In the genomic region with DNA sequence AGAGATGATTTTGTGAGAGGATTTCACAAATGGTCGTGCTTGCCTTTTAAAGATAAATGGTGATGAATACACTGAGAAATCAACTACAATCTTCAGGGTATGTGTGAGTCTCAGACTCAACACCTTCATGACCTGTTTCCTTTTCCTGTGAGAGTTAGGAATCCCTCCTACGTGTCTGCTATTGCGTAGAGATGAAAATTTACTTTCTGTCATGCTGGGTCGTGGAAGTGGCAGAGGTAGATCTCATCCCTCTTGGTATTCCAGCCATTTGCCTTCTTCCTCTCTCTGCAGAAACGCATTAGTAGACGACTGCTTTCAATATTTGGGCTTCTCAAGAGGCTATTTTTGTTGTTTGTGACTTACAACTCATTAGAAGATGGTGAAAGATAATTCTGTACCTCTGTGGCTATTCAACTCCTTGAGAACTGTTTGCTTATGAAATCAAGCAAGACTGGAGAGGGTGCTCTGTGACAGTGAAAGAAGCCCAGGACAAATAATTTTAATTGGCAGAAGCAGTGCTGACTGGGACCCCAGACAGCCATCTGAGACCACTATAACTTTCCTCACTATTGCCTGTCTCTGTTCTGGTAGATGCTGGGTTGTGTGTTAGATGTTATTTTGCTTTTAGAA, we compare ENCODE assay signal across 1 cellular context.
TF ChIP-seq lines count a peak whose summit lies in the region.

No MANE protein-coding gene starts in this region.

TF ChIP-seq in GM23338, 12 proteins besides CTCF, POLR2A, EP300 and RAD21 (continued from another document):
- TF ChIP-seq, protein P1, sequence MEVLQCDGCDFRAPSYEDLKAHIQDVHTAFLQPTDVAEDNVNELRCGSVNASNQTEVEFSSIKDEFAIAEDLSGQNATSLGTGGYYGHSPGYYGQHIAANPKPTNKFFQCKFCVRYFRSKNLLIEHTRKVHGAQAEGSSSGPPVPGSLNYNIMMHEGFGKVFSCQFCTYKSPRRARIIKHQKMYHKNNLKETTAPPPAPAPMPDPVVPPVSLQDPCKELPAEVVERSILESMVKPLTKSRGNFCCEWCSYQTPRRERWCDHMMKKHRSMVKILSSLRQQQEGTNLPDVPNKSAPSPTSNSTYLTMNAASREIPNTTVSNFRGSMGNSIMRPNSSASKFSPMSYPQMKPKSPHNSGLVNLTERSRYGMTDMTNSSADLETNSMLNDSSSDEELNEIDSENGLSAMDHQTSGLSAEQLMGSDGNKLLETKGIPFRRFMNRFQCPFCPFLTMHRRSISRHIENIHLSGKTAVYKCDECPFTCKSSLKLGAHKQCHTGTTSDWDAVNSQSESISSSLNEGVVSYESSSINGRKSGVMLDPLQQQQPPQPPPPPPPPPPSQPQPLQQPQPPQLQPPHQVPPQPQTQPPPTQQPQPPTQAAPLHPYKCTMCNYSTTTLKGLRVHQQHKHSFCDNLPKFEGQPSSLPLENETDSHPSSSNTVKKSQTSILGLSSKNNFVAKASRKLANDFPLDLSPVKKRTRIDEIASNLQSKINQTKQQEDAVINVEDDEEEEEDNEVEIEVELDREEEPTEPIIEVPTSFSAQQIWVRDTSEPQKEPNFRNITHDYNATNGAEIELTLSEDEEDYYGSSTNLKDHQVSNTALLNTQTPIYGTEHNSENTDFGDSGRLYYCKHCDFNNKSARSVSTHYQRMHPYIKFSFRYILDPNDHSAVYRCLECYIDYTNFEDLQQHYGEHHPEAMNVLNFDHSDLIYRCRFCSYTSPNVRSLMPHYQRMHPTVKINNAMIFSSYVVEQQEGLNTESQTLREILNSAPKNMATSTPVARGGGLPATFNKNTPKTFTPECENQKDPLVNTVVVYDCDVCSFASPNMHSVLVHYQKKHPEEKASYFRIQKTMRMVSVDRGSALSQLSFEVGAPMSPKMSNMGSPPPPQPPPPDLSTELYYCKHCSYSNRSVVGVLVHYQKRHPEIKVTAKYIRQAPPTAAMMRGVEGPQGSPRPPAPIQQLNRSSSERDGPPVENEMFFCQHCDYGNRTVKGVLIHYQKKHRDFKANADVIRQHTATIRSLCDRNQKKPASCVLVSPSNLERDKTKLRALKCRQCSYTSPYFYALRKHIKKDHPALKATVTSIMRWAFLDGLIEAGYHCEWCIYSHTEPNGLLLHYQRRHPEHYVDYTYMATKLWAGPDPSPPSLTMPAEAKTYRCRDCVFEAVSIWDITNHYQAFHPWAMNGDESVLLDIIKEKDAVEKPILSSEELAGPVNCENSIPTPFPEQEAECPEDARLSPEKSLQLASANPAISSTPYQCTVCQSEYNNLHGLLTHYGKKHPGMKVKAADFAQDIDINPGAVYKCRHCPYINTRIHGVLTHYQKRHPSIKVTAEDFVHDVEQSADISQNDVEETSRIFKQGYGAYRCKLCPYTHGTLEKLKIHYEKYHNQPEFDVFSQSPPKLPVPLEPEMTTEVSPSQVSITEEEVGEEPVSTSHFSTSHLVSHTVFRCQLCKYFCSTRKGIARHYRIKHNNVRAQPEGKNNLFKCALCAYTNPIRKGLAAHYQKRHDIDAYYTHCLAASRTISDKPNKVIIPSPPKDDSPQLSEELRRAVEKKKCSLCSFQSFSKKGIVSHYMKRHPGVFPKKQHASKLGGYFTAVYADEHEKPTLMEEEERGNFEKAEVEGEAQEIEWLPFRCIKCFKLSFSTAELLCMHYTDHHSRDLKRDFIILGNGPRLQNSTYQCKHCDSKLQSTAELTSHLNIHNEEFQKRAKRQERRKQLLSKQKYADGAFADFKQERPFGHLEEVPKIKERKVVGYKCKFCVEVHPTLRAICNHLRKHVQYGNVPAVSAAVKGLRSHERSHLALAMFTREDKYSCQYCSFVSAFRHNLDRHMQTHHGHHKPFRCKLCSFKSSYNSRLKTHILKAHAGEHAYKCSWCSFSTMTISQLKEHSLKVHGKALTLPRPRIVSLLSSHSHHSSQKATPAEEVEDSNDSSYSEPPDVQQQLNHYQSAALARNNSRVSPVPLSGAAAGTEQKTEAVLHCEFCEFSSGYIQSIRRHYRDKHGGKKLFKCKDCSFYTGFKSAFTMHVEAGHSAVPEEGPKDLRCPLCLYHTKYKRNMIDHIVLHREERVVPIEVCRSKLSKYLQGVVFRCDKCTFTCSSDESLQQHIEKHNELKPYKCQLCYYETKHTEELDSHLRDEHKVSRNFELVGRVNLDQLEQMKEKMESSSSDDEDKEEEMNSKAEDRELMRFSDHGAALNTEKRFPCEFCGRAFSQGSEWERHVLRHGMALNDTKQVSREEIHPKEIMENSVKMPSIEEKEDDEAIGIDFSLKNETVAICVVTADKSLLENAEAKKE (CRISPR knock-in tag; IDR thresholded peaks at IDR 0.05): no peak
- TF ChIP-seq EZH2 (IDR thresholded peaks at IDR 0.05; ENCODE audit: low read depth, unreplicated experiment) (no peak), ETS1 (IDR thresholded peaks at IDR 0.05) (no peak), EZH2phosphoT487 (IDR thresholded peaks at IDR 0.05; ENCODE audit: unreplicated experiment) (no peak), CREB1 (CRISPR knock-in tag; IDR thresholded peaks at IDR 0.05; ENCODE audit: low read depth) (no peak), ZNF331 (CRISPR knock-in tag; IDR thresholded peaks at IDR 0.05; ENCODE audit: low read depth) (no peak), STAT1 (IDR thresholded peaks at IDR 0.05; ENCODE audit: unreplicated experiment) (no peak), ZNF114 (CRISPR knock-in tag; IDR thresholded peaks at IDR 0.05) (no peak), POLR2AphosphoS5 (IDR thresholded peaks at IDR 0.05; ENCODE audit: low read depth) (no peak), NANOG (IDR thresholded peaks at IDR 0.05; ENCODE audit: borderline replicate concordance) (no peak)
- TF ChIP-seq, protein P2, sequence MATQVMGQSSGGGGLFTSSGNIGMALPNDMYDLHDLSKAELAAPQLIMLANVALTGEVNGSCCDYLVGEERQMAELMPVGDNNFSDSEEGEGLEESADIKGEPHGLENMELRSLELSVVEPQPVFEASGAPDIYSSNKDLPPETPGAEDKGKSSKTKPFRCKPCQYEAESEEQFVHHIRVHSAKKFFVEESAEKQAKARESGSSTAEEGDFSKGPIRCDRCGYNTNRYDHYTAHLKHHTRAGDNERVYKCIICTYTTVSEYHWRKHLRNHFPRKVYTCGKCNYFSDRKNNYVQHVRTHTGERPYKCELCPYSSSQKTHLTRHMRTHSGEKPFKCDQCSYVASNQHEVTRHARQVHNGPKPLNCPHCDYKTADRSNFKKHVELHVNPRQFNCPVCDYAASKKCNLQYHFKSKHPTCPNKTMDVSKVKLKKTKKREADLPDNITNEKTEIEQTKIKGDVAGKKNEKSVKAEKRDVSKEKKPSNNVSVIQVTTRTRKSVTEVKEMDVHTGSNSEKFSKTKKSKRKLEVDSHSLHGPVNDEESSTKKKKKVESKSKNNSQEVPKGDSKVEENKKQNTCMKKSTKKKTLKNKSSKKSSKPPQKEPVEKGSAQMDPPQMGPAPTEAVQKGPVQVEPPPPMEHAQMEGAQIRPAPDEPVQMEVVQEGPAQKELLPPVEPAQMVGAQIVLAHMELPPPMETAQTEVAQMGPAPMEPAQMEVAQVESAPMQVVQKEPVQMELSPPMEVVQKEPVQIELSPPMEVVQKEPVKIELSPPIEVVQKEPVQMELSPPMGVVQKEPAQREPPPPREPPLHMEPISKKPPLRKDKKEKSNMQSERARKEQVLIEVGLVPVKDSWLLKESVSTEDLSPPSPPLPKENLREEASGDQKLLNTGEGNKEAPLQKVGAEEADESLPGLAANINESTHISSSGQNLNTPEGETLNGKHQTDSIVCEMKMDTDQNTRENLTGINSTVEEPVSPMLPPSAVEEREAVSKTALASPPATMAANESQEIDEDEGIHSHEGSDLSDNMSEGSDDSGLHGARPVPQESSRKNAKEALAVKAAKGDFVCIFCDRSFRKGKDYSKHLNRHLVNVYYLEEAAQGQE (IDR thresholded peaks at IDR 0.05; ENCODE audit: unreplicated experiment): no peak
